1 cellular context compared by ENCODE assay signal in genomic region chr1:40305451-40305850, GRCh38.
TF ChIP-seq lines count a peak whose summit lies in the region.

No MANE protein-coding gene starts in this region.

TF ChIP-seq in H1, 55 proteins besides CTCF, POLR2A, EP300 and RAD21:
- TF ChIP-seq GTF2F1 (IDR thresholded peaks at IDR 0.05; ENCODE audit: borderline replicate concordance, low read depth, low read length) (no peak), RBBP5 (IDR thresholded peaks at IDR 0.05; ENCODE audit: borderline replicate concordance, low read depth, low read length) (no peak)
